Comparison of ENCODE assay signal across 24 cellular contexts in the genomic region with DNA sequence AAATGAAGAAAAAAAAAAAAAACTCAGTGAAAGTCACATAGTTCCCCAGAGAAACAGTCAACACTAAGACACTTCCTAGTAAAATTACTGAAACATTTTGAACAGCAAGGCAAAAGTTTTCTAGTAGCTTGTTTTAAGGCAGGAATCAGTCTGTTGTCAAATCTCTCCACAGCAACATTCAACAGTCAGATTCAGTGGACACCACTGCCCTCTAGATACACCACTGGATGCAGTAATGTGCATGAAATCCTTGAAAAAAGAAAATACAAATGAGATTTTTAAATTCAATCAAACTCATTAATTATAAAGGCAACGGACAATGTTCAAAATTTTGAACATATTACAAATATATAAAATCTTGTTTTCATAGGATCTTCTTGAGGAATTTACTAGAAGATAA. TPM values are rescaled to one million over a fixed set of nuclear protein-coding genes. Genes with fewer than 3 reads are reported as not detected.
"Had no signal": no experiment of that assay in that cellular context is flagged by ENCODE, and none has a peak within 500 bp of the region (broad histone marks: within the 10 kb centered on the region; RNA-seq: fewer than 3 reads in every experiment).

No MANE protein-coding gene starts in this region.

- FAIRE-seq: astrocyte had no signal

- ATAC-seq: activated CD4-positive, alpha-beta T cell treated with anti-CD3 and anti-CD28 coated beads for 36 hours; activated T-cell treated with anti-CD3 and anti-CD28 coated beads, Interleukin-2, amount 50 U/mL, for 4 hours; gastrocnemius medialis; left lung; naive thymus-derived CD4-positive, alpha-beta T cell; upper lobe of right lung; WTC11 had no signal

- H3K36me3 ChIP-seq: esophagus squamous epithelium, gastrocnemius medialis, left lung, right atrium auricular region, thoracic aorta, upper lobe of right lung had no signal

- H3K4me1 ChIP-seq: esophagus squamous epithelium, gastrocnemius medialis, left lung, right atrium auricular region, upper lobe of right lung had no signal

- H3K27me3 ChIP-seq: esophagus squamous epithelium, gastrocnemius medialis, left lung, right atrium auricular region, upper lobe of right lung had no signal

- DNase-seq: activated CD4-positive, alpha-beta T cell treated with anti-CD3 and anti-CD28 coated beads for 36 hours; activated CD4-positive, alpha-beta T cell treated with anti-CD3 and anti-CD28 coated beads, Interleukin-2, amount 50 U/mL, for 4 hours; activated CD8-positive, alpha-beta memory T cell treated with anti-CD3 and anti-CD28 coated beads, Interleukin-2, amount 50 U/mL, for 48 hours; activated naive CD4-positive, alpha-beta T cell treated with Interleukin-2 at 50 U/mL for 16 hours; activated naive CD8-positive, alpha-beta T cell treated with anti-CD3 and anti-CD28 coated beads for 36 hours; activated T-cell treated with anti-CD3 and anti-CD28 coated beads, Interleukin-2, amount 50 U/mL, for 4 hours; cerebellar nuclear complex; effector CD4-positive, alpha-beta T cell; esophagus squamous epithelium; gastrocnemius medialis; islet precursor cell; left lung; naive thymus-derived CD4-positive, alpha-beta T cell; occipital lobe; stimulated activated CD4-positive, alpha-beta T cell treated with anti-CD3 and anti-CD28 coated beads, Interleukin-4, amount 100 ng/mL, for 24 hours; stimulated activated naive CD4-positive, alpha-beta T cell treated with Interleukin-2 at 50 U/mL for 16 hours; T-helper 1 cell; upper lobe of right lung had no signal

- H3K27ac ChIP-seq: esophagus squamous epithelium, gastrocnemius medialis, left lung, right atrium auricular region, thoracic aorta, upper lobe of right lung had no signal

- H3K9me3 ChIP-seq: esophagus squamous epithelium, gastrocnemius medialis, left lung, right atrium auricular region, thoracic aorta, upper lobe of right lung had no signal

- H3K4me3 ChIP-seq: esophagus squamous epithelium, gastrocnemius medialis, left lung, right atrium auricular region, thoracic aorta, upper lobe of right lung had no signal

RNA-seq across cellular contexts. Expression of a gene that starts 46.4 kb away (rescaled TPM):
- total RNA-seq: activated CD4-positive, alpha-beta T cell treated with anti-CD3 and anti-CD28 coated beads for 36 hours; activated CD8-positive, alpha-beta memory T cell treated with anti-CD3 and anti-CD28 coated beads for 36 hours; activated naive CD8-positive, alpha-beta T cell treated with anti-CD3 and anti-CD28 coated beads for 36 hours; activated T-helper 2 cell treated with anti-CD3 and anti-CD28 coated beads, Interferon-gamma antibody, Interleukin-2, Interleukin-4, amounts not matched to agents 10 μg/mL and 5 μg/mL and 100 μg/mL, durations not matched to agents 14 hours and 24 hours and 36 hours; naive thymus-derived CD4-positive, alpha-beta T cell had no signal
- polyA plus RNA-seq: naive thymus-derived CD4-positive, alpha-beta T cell had no signal
